In genomic region chr14:64645220-64645891, GRCh38 we compare ENCODE assay signal across 1 cellular context.
TF ChIP-seq lines count a peak whose summit lies in the region.

No MANE protein-coding gene starts in this region.

TF ChIP-seq in H1, 55 proteins besides CTCF, POLR2A, EP300 and RAD21 (continued from another document):
- TF ChIP-seq CHD7 (IDR thresholded peaks at IDR 0.05; ENCODE audit: insufficient replicate concordance, low read length) (peak; percentile 61), SRF (IDR thresholded peaks at IDR 0.05; ENCODE audit: low read depth, low read length) (peak; percentile 48; the same call in 1 of the 2 replicates), KDM5A (IDR thresholded peaks at IDR 0.05; ENCODE audit: low read length) (no peak), MAX (IDR thresholded peaks at IDR 0.05) (0 out of 2 replicates have a peak, but pooled peaks have one; percentile 9), SIN3A (conservative IDR thresholded peaks at IDR 0.05 in 1 of 2, IDR thresholded peaks at IDR 0.05 in 1 of 2; ENCODE audit: low read depth in 1 of 2, low read length in 2 of 2) (no peak), RBBP5 (IDR thresholded peaks at IDR 0.05; ENCODE audit: borderline replicate concordance, low read depth, low read length) (no peak), ATF2 (IDR thresholded peaks at IDR 0.05; ENCODE audit: low read length) (0 out of 2 replicates have a peak, but pooled peaks have one; percentile 37), EGR1 (IDR thresholded peaks at IDR 0.05; ENCODE audit: borderline replicate concordance, low read depth, low read length) (0 out of 2 replicates have a peak, but pooled peaks have one; percentile 14), KDM4A (IDR thresholded peaks at IDR 0.05; ENCODE audit: low read depth, low read length, severe bottlenecking) (no peak), YY1 (IDR thresholded peaks at IDR 0.05; ENCODE audit: low read depth, low read length) (peak; percentile 87), SIX5 (IDR thresholded peaks at IDR 0.05; ENCODE audit: low read depth, low read length) (no peak), BRCA1 (IDR thresholded peaks at IDR 0.05; ENCODE audit: low read depth, low read length) (no peak), SIRT6 (IDR thresholded peaks at IDR 0.05; ENCODE audit: low read length) (no peak), TEAD4 (IDR thresholded peaks at IDR 0.05; ENCODE audit: low read depth, low read length) (peak; percentile 93), SP1 (IDR thresholded peaks at IDR 0.05; ENCODE audit: low read depth, low read length) (peak; percentile 57; the same call in 1 of the 2 replicates), RFX5 (IDR thresholded peaks at IDR 0.05; ENCODE audit: borderline replicate concordance, low read depth, low read length) (no peak), NANOG (IDR thresholded peaks at IDR 0.05; ENCODE audit: insufficient read depth, low read depth, low read length, poor library complexity, severe bottlenecking) (no peak), POLR2AphosphoS5 (IDR thresholded peaks at IDR 0.05; ENCODE audit: low read depth, low read length) (no peak), SP4 (IDR thresholded peaks at IDR 0.05; ENCODE audit: low read length) (0 out of 2 replicates have a peak, but pooled peaks have one; percentile 28), HDAC2 (IDR thresholded peaks at IDR 0.05; ENCODE audit: borderline replicate concordance in 1 of 2, low read depth in 2 of 2, low read length in 2 of 2) (peak; percentile 21 to 40; a peak in 2 of 4 replicates)
TF ChIP-seq in H1: peak in this region for 12.
